8 cellular contexts compared by ENCODE assay signal in genomic region chr6:150334790-150335783, GRCh38. TPM values are rescaled to one million over a fixed set of nuclear protein-coding genes. Genes with fewer than 3 reads are reported as not detected.
DNase-seq lines count a peak whose midpoint lies in the region; ATAC-seq and TF ChIP-seq lines count a peak whose summit lies in the region.

No MANE protein-coding gene starts in this region.

- H3K27me3 Mint-ChIP-seq in Calu3 (ENCODE audit: unreplicated experiment), result no peaks in the 10 kb centered on the region
- H3K27me3 Mint-ChIP-seq in chondrocyte (ENCODE audit: low read depth), result peaks cover 7% of the 10 kb centered on the region

- H3K4me1 ChIP-seq in GM23248 (ENCODE audit: insufficient read depth) (peaks cover 10% of the 10 kb centered on the region), liver (ENCODE audit: control insufficient read depth in 4 of 4, insufficient read depth in 4 of 4, low read length in 3 of 4) (no peaks in the 10 kb centered on the region), upper lobe of right lung (no peaks in the 10 kb centered on the region)

- H3K36me3 ChIP-seq in GM23248 (ENCODE audit: low read depth) (no peaks in the 10 kb centered on the region), liver (ENCODE audit: control insufficient read depth in 4 of 4, insufficient read depth in 3 of 4, low read depth in 1 of 4, low read length in 3 of 4) (no peaks in the 10 kb centered on the region), upper lobe of right lung (no peaks in the 10 kb centered on the region)

- H3K9me3 ChIP-seq in GM23248 (ENCODE audit: low read depth), result no peaks in the 10 kb centered on the region
- no peaks in the 10 kb centered on the region for H3K9me3 ChIP-seq in liver (ENCODE audit: control insufficient read depth in 4 of 4, low read length in 3 of 4)
- H3K9me3 ChIP-seq in upper lobe of right lung, result no peaks in the 10 kb centered on the region

- H3K36me3 Mint-ChIP-seq in Calu3 (ENCODE audit: insufficient read depth, unreplicated experiment) (no peaks in the 10 kb centered on the region), chondrocyte (ENCODE audit: low read depth) (peaks cover 3% of the 10 kb centered on the region)

- in situ Hi-C loops in GM23248 (cut with MboI), result no loop called here

- WGBS in GM23248 (ENCODE audit: low coverage in 1 of 2, low lambda C conversion rate in 2 of 2, missing lambda C conversion rate in 2 of 2), 2 experiments, result 60 to 62% methylated on average over 7 of the region's 7 CpGs
- WGBS in liver, result 70% methylated on average over 7 of the region's 7 CpGs

- H3K27ac ChIP-seq in GM23248 (no peak overlapping the region), liver (ENCODE audit: low read depth in 1 of 2, low read length in 2 of 2) (no peak overlapping the region), upper lobe of right lung (no peak overlapping the region)

- BruUV-seq in Calu3 (replicated peaks; lab: Mats Ljungman, UMichigan), result no TSS peak

- no peaks in the 10 kb centered on the region for H4K20me1 ChIP-seq in GM23248 (ENCODE audit: insufficient read depth)

- H3K27me3 ChIP-seq in GM23248 (replicated peaks; ENCODE audit: insufficient read depth) (no peaks in the 10 kb centered on the region), liver (ENCODE audit: control insufficient read depth in 4 of 4, insufficient read depth in 4 of 4, low read length in 3 of 4) (no peaks in the 10 kb centered on the region), upper lobe of right lung (no peaks in the 10 kb centered on the region)

- no peak overlapping the region for H3K4me3 ChIP-seq in GM23248
- no peak overlapping the region for H3K4me3 ChIP-seq in liver (ENCODE audit: low read depth in 1 of 3, low read length in 3 of 3)
- H3K4me3 ChIP-seq in upper lobe of right lung, result no peak overlapping the region

- H3K9me3 Mint-ChIP-seq in Calu3 (ENCODE audit: low read depth, unreplicated experiment) (no peaks in the 10 kb centered on the region), chondrocyte (ENCODE audit: low read depth) (no peaks in the 10 kb centered on the region)

- DNase-seq in Calu3, result peak; percentile 46
- peak; percentile 80 for DNase-seq in GM23248
- peak; percentile 82 for DNase-seq in OCI-M1 (lab: John Stamatoyannopoulos, UW)
- no peak for DNase-seq in chondrocyte (ENCODE audit: low spot score)
- no peak for DNase-seq in upper lobe of right lung
- no peak for DNase-seq in activated CD8-positive, alpha-beta memory T cell treated with anti-CD3 and anti-CD28 coated beads, Interleukin-2, amount 50 U/mL, for 4 hours
- no peak for DNase-seq in central memory CD4-positive, alpha-beta T cell

- no peak overlapping the region for H3K27ac Mint-ChIP-seq in Calu3 (ENCODE audit: unreplicated experiment)
- no peak overlapping the region for H3K27ac Mint-ChIP-seq in chondrocyte (ENCODE audit: unreplicated experiment)

- no peak overlapping the region for H2AFZ ChIP-seq in GM23248

- ATAC-seq in upper lobe of right lung, result peak; percentile 74

- H3K4me1 Mint-ChIP-seq in Calu3 (ENCODE audit: low read depth, unreplicated experiment), result peaks cover 19% of the 10 kb centered on the region
- H3K4me1 Mint-ChIP-seq in chondrocyte (ENCODE audit: low read depth), result peaks cover 5% of the 10 kb centered on the region

- CTCF ChIA-PET in Calu3 (lab: Charles Lee), result interaction anchor here (0.6 to 1.3 kb wide), 4 partner anchors 60 to 264 kb away, joined by 3 to 11 read pairs (median 4); no protein-coding TSS in a partner anchor

- no peaks in the 10 kb centered on the region for H3K9me2 ChIP-seq in GM23248 (ENCODE audit: insufficient read depth)

- H3K4me3 Mint-ChIP-seq in Calu3 (ENCODE audit: low read depth, unreplicated experiment) (no peak overlapping the region), chondrocyte (ENCODE audit: unreplicated experiment) (no peak overlapping the region)

- H3K4me2 ChIP-seq in GM23248 (ENCODE audit: unreplicated experiment), result no peak overlapping the region

- no peak overlapping the region for H3K9ac ChIP-seq in GM23248
- no peak overlapping the region for H3K9ac ChIP-seq in liver (ENCODE audit: low read depth in 1 of 2, low read length in 2 of 2)

- peaks cover 5% of the 10 kb centered on the region; the same call in 1 of the 2 replicates for H3F3A ChIP-seq in GM23248 (ENCODE audit: insufficient read depth)

- peak; percentile 90 to 92 for TF ChIP-seq RAD21 in liver (IDR thresholded peaks at IDR 0.05)

- TF ChIP-seq CTCF in Calu3 (IDR thresholded peaks at IDR 0.05; ENCODE audit: unreplicated experiment) (peak; percentile 47), chondrocyte (IDR thresholded peaks at IDR 0.05) (peak; percentile 97), liver (IDR thresholded peaks at IDR 0.05; ENCODE audit: low read depth, low read length, missing input control) (peak; percentile 83), upper lobe of right lung (IDR thresholded peaks at IDR 0.05) (peak; percentile 80)

- intact Hi-C loops in Calu3 (cut with micrococcal nuclease; ENCODE audit: unreplicated experiment), result loop anchor here (1.0 to 2.0 kb wide), 2 partner anchors 60 to 255 kb away; no protein-coding TSS in a partner anchor
- intact Hi-C loops in upper lobe of right lung (cut with DNase I), result loop anchor here (5.0 kb wide), 1 partner anchor 253 kb away; no protein-coding TSS in a partner anchor

- no peaks in the 10 kb centered on the region for H3K79me2 ChIP-seq in GM23248 (ENCODE audit: insufficient read depth)

TF ChIP-seq in liver, 16 proteins besides CTCF, POLR2A, EP300 and RAD21:
- TF ChIP-seq TAF1 (conservative IDR thresholded peaks at IDR 0.05), result no peak
- no peak for TF ChIP-seq RXRA (IDR thresholded peaks at IDR 0.05)
- TF ChIP-seq ATF3 (IDR thresholded peaks at IDR 0.05), result no peak
- TF ChIP-seq JUND (IDR thresholded peaks at IDR 0.05), result no peak
TF ChIP-seq in liver: peak in this region for 0.

RNA-seq across cellular contexts. Expression of gene IYD, which starts 33.7 kb away (rescaled TPM):
- 0.92 and 2.0 TPM in 2 replicates for total RNA-seq in Calu3 (2022)
- total RNA-seq in GM23248 (2014; rRNA removed; shearing (Covaris generic)), result not detected in 2 replicates
- not detected in 2 replicates for polyA plus RNA-seq in GM23248 (2016; fragmentation: Nextera tagmentation; extraction: Ambion mirVana)
- total RNA-seq in chondrocyte, result not detected in 3 replicates
- 1 to 10 TPM; 1.6 to 2.7 TPM for total RNA-seq in liver
- 1 to 10 TPM; 2.5 to 6.2 TPM for polyA plus RNA-seq in liver
- 1.2 TPM for total RNA-seq in upper lobe of right lung

Comparison
In these comparisons a context has a peak if more than half of its experiments do, and no peak if none do; other contexts are left out.
1. DNase-seq: peak in Calu3 (single experiment), GM23248 (single experiment) and OCI-M1 (single experiment); none in chondrocyte (single experiment), upper lobe of right lung (single experiment), activated CD8-positive, alpha-beta memory T cell treated with anti-CD3 and anti-CD28 coated beads, Interleukin-2, amount 50 U/mL, for 4 hours (single experiment) and central memory CD4-positive, alpha-beta T cell (single experiment).
2. CTCF ChIP-seq: peak in every context shown above with its lines; median percentile 97 in chondrocyte; 83 in liver; 80 in upper lobe of right lung; 47 in Calu3.